In genomic region chr15:79035111-79035601, GRCh38 we compare ENCODE assay signal across 9 cellular contexts. TPM values are rescaled to one million over a fixed set of nuclear protein-coding genes. Genes with fewer than 3 reads are reported as not detected.
DNase-seq lines count a peak whose midpoint lies in the region; ATAC-seq and TF ChIP-seq lines count a peak whose summit lies in the region.
"Had no signal": no experiment of that assay in that cellular context is flagged by ENCODE, and none has a peak within 500 bp of the region (broad histone marks: within the 10 kb centered on the region; RNA-seq: fewer than 3 reads in every experiment).

No MANE protein-coding gene starts in this region.

- no peak overlapping the region for H3K27ac Mint-ChIP-seq in type B pancreatic cell

- no peak overlapping the region for H3K4me3 Mint-ChIP-seq in type B pancreatic cell

- peaks cover 6% of the 10 kb centered on the region for H3K4me1 Mint-ChIP-seq in type B pancreatic cell (ENCODE audit: unreplicated experiment)

- H3K4me1 ChIP-seq in right atrium auricular region: no peaks in the 10 kb centered on the region

- DNase-seq in NCI-H82 (lab: John Stamatoyannopoulos, UW): peak; percentile 40
- no peak for DNase-seq in NCI-H82 treated with DMSO at 0.1 percent for 48 hours (lab: John Stamatoyannopoulos, UW; ENCODE audit: unreplicated experiment)
- no peak for DNase-seq in type B pancreatic cell (ENCODE audit: extremely low spot score, unreplicated experiment)
- DNase-seq in NCI-H345 (lab: John Stamatoyannopoulos, UW): no peak
- no peak for DNase-seq in right atrium auricular region (ENCODE audit: low spot score)
- DNase-seq: NCI-H774 had no signal

- H3K4me3 ChIP-seq in right atrium auricular region: no peak overlapping the region

- peak; percentile 55 for TF ChIP-seq CTCF in type B pancreatic cell (conservative IDR thresholded peaks at IDR 0.05)
- TF ChIP-seq CTCF in right atrium auricular region (IDR thresholded peaks at IDR 0.05): no peak

- H3K27ac ChIP-seq in right atrium auricular region: no peak overlapping the region

- ATAC-seq in HG03565 (IDR thresholded peaks at IDR 0.05; ENCODE audit: unreplicated experiment) (peak; percentile 64), esophagus mucosa (peak; percentile 32), GM19452 (IDR thresholded peaks at IDR 0.05; ENCODE audit: unreplicated experiment) (no peak)

- H3K9me3 ChIP-seq in right atrium auricular region: no peaks in the 10 kb centered on the region

- no peaks in the 10 kb centered on the region for H3K36me3 Mint-ChIP-seq in type B pancreatic cell

- no peaks in the 10 kb centered on the region for H3K36me3 ChIP-seq in right atrium auricular region

- H3K27me3 Mint-ChIP-seq in type B pancreatic cell: peaks cover 5% of the 10 kb centered on the region

- H3K9me3 Mint-ChIP-seq in type B pancreatic cell: peaks cover 5% of the 10 kb centered on the region

- no peaks in the 10 kb centered on the region for H3K27me3 ChIP-seq in right atrium auricular region

RNA-seq across cellular contexts. Expression of gene RASGRF1, which starts 55.4 kb away (rescaled TPM):
- total RNA-seq in esophagus mucosa (0.12 TPM), type B pancreatic cell (ENCODE audit: low replicate concordance) (0.41 and 1.5 TPM in 2 replicates), right atrium auricular region (1 to 10 TPM in 1 of 2 donors, not detected in 1; 1.0 TPM)
